ENCODE assay signal across 25 cellular contexts in genomic region chr1:179269071-179269470, GRCh38.
"Had no signal": no experiment of that assay in that cellular context is flagged by ENCODE, and none has a peak within 500 bp of the region (broad histone marks: within the 10 kb centered on the region; RNA-seq: fewer than 3 reads in every experiment).

No MANE protein-coding gene starts in this region.

- H3K4me1 ChIP-seq: esophagus squamous epithelium, gastrocnemius medialis, heart right ventricle, left lung, lower lobe of right lung had no signal

- H3K9me3 ChIP-seq: esophagus squamous epithelium, gastrocnemius medialis, heart right ventricle, left lung, lower lobe of right lung, mucosa of descending colon had no signal

- H3K27me3 ChIP-seq: esophagus squamous epithelium, gastrocnemius medialis, heart right ventricle, left lung had no signal

- H3K36me3 ChIP-seq: esophagus squamous epithelium, gastrocnemius medialis, heart right ventricle, left lung, lower lobe of right lung had no signal

- FAIRE-seq: endometrium, islet of Langerhans, keratinocyte had no signal

- H3K27ac ChIP-seq: epithelial cell of prostate, esophagus squamous epithelium, gastrocnemius medialis, heart right ventricle, left lung, lower lobe of right lung had no signal

- DNase-seq: cortex of kidney; effector CD8-positive, alpha-beta T cell; effector memory CD8-positive, alpha-beta T cell; endodermal cell; erythroblast; esophagus squamous epithelium; foreskin fibroblast; foreskin melanocyte; gastrocnemius medialis; glutamatergic neuron; head of caudate nucleus; heart right ventricle; hippocampal formation; left cardiac atrium; left lung; left ventricle myocardium superior; lower lobe of right lung; mesenchymal stem cell; mucosa of descending colon; naive thymus-derived CD4-positive, alpha-beta T cell had no signal

- ATAC-seq: effector memory CD8-positive, alpha-beta T cell; esophagus mucosa; gastrocnemius medialis; heart right ventricle; left cardiac atrium; left lung; left ventricle myocardium superior; lower lobe of right lung; mucosa of descending colon; naive thymus-derived CD4-positive, alpha-beta T cell had no signal

- H3K4me3 ChIP-seq: esophagus squamous epithelium, gastrocnemius medialis, heart right ventricle, left lung, lower lobe of right lung, mucosa of descending colon had no signal
